ENCODE assay signal across 23 cellular contexts in the genomic region with DNA sequence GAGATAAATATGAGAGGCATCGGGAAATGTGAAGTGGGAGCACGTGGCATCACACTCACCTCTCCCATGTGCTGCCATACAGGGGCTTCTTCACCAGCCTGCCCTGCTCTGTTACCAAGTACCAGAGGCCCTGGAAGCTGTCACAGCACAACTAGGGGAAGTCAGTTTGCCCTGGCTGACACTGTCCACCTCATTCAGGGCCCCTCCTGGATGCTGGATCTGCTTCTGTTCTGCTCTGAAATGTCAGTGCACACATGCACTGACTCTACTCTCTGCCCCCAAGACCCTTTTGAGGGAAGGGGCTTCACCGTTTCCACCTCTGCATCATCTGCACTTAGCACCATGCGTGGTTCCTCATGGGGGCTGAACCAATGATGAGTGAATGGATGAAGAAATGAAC.
"Had no signal": no experiment of that assay in that cellular context is flagged by ENCODE, and none has a peak within 500 bp of the region (broad histone marks: within the 10 kb centered on the region; RNA-seq: fewer than 3 reads in every experiment).

No MANE protein-coding gene starts in this region.

- H3K27ac ChIP-seq: coronary artery, dorsolateral prefrontal cortex, esophagus squamous epithelium, gastrocnemius medialis, heart right ventricle, left lung, lower lobe of right lung had no signal

- H3K36me3 ChIP-seq: esophagus squamous epithelium, gastrocnemius medialis, heart right ventricle, left lung, lower lobe of right lung had no signal

- H3K4me3 ChIP-seq: coronary artery, dorsolateral prefrontal cortex, esophagus squamous epithelium, gastrocnemius medialis, heart right ventricle, left lung, lower lobe of right lung, mucosa of descending colon had no signal

- ATAC-seq: gastrocnemius medialis, heart right ventricle, left cardiac atrium, left lung, left ventricle myocardium superior, lower lobe of right lung, mucosa of descending colon had no signal

- DNase-seq: dermis blood vessel endothelial cell; dorsolateral prefrontal cortex; effector CD4-positive, alpha-beta T cell; effector memory CD4-positive, alpha-beta T cell; esophagus squamous epithelium; foreskin fibroblast; foreskin melanocyte; gastrocnemius medialis; glutamatergic neuron; head of caudate nucleus; heart right ventricle; hippocampal formation; left cardiac atrium; left lung; left ventricle myocardium superior; lower lobe of right lung; mesenchymal stem cell; mucosa of descending colon had no signal

- H3K9me3 ChIP-seq: esophagus squamous epithelium, gastrocnemius medialis, heart right ventricle, left lung, lower lobe of right lung, mucosa of descending colon had no signal

- FAIRE-seq: colon, endothelial cell of umbilical vein, islet of Langerhans, keratinocyte had no signal

- H3K4me1 ChIP-seq: esophagus squamous epithelium, gastrocnemius medialis, heart right ventricle, left lung, lower lobe of right lung had no signal

- H3K27me3 ChIP-seq: esophagus squamous epithelium, gastrocnemius medialis, left lung had no signal
